In genomic region chr13:98906746-98907502, GRCh38 we compare ENCODE assay signal across 33 cellular contexts.
"Had no signal": no experiment of that assay in that cellular context is flagged by ENCODE, and none has a peak within 500 bp of the region (broad histone marks: within the 10 kb centered on the region; RNA-seq: fewer than 3 reads in every experiment).

No MANE protein-coding gene starts in this region.

- H3K36me3 ChIP-seq: colonic mucosa had no signal

- ATAC-seq: activated CD4-positive, alpha-beta T cell treated with anti-CD3 and anti-CD28 coated beads for 36 hours; activated CD8-positive, alpha-beta memory T cell treated with anti-CD3 and anti-CD28 coated beads, Interleukin-2, amount 10 ng/mL, durations not matched to agents 7 days and 5 days; activated CD8-positive, alpha-beta T cell treated with anti-CD3 and anti-CD28 coated beads, Interleukin-2, amount 10 ng/mL, durations not matched to agents 7 days and 5 days; activated naive CD8-positive, alpha-beta T cell treated with anti-CD3 and anti-CD28 coated beads, Interleukin-2, amount 50 U/mL, for 24 hours; body of pancreas; gastroesophageal sphincter; heart right ventricle; T-helper 17 cell had no signal

- H3K4me1 ChIP-seq: adrenal gland, body of pancreas, colonic mucosa had no signal

- H3K27me3 ChIP-seq: adrenal gland, body of pancreas, colonic mucosa, esophagus squamous epithelium, gastroesophageal sphincter, heart right ventricle had no signal

- H3K27ac Mint-ChIP-seq: activated B cell treated with CpG ODN at 0.5 μM for 24 hours; activated CD4-positive, alpha-beta memory T cell treated with anti-CD3 and anti-CD28 coated beads for 36 hours; activated CD4-positive, alpha-beta T cell treated with anti-CD3 and anti-CD28 coated beads, Interleukin-2, amount 10 ng/mL, durations not matched to agents 24 days and 14 days; activated CD8-positive, alpha-beta memory T cell treated with anti-CD3 and anti-CD28 coated beads, Interleukin-2, amount 10 ng/mL, durations not matched to agents 7 days and 5 days; activated naive CD4-positive, alpha-beta T cell treated with anti-CD3 and anti-CD28 coated beads for 36 hours; activated naive CD8-positive, alpha-beta T cell treated with anti-CD3 and anti-CD28 coated beads, Interleukin-2, amount 50 U/mL, for 24 hours; activated T-helper 2 cell treated with anti-CD3 and anti-CD28 coated beads, Interferon-gamma antibody, Interleukin-2, Interleukin-4, amounts not matched to agents 10 μg/mL and 5 μg/mL and 100 μg/mL, durations not matched to agents 14 hours and 24 hours and 36 hours; T-helper 2 cell treated with Interferon-gamma antibody and Interleukin-4, amounts not matched to agents 5 μg/mL and 100 μg/mL, for 36 hours had no signal

- H3K4me3 ChIP-seq: adrenal gland, body of pancreas, colonic mucosa, esophagus squamous epithelium, gastroesophageal sphincter, heart right ventricle had no signal

- H3K4me3 Mint-ChIP-seq: activated B cell treated with CpG ODN at 0.5 μM for 24 hours; activated CD4-positive, alpha-beta memory T cell treated with anti-CD3 and anti-CD28 coated beads for 36 hours; activated CD4-positive, alpha-beta T cell treated with anti-CD3 and anti-CD28 coated beads for 36 hours; activated CD4-positive, alpha-beta T cell treated with anti-CD3 and anti-CD28 coated beads, Interleukin-2, amount 10 ng/mL, durations not matched to agents 24 days and 14 days; activated CD8-positive, alpha-beta memory T cell treated with anti-CD3 and anti-CD28 coated beads, Interleukin-2, amount 10 ng/mL, durations not matched to agents 7 days and 5 days; activated CD8-positive, alpha-beta T cell treated with anti-CD3 and anti-CD28 coated beads, Interleukin-2, amount 10 ng/mL, durations not matched to agents 7 days and 5 days; activated naive CD4-positive, alpha-beta T cell treated with anti-CD3 and anti-CD28 coated beads for 36 hours; activated naive CD4-positive, alpha-beta T cell treated with anti-CD3 and anti-CD28 coated beads, Interleukin-2, amount 50 U/mL, for 24 hours; activated naive CD8-positive, alpha-beta T cell treated with anti-CD3 and anti-CD28 coated beads for 36 hours; activated naive CD8-positive, alpha-beta T cell treated with anti-CD3 and anti-CD28 coated beads, Interleukin-2, amount 50 U/mL, for 24 hours; activated T-helper 1 cell treated with anti-CD3 and anti-CD28 coated beads, Interleukin-12 subunit alpha, Interleukin-12 subunit beta, Interleukin-2, Interleukin-4 antibody, amounts not matched to agents 30 ng/mL and 10 ng/mL and 1 ng/mL, durations not matched to agents 14 hours and 24 hours and 36 hours; T-helper 17 cell; T-helper 2 cell treated with Interferon-gamma antibody and Interleukin-4, amounts not matched to agents 5 μg/mL and 100 μg/mL, for 36 hours had no signal

- DNase-seq: activated B cell treated with CpG ODN at 0.5 μM for 24 hours; activated CD4-positive, alpha-beta memory T cell treated with anti-CD3 and anti-CD28 coated beads for 36 hours; activated CD4-positive, alpha-beta T cell treated with anti-CD3 and anti-CD28 coated beads for 36 hours; activated CD4-positive, alpha-beta T cell treated with anti-CD3 and anti-CD28 coated beads, Interleukin-2, amount 10 ng/mL, durations not matched to agents 24 days and 14 days; activated CD4-positive, CD25-positive, alpha-beta regulatory T cell treated with anti-CD3 and anti-CD28 coated beads, Interleukin-2, amount 50 U/mL, for 72 hours; activated CD8-positive, alpha-beta memory T cell treated with anti-CD3 and anti-CD28 coated beads, Interleukin-2, amount 10 ng/mL, durations not matched to agents 7 days and 5 days; activated CD8-positive, alpha-beta memory T cell treated with anti-CD3 and anti-CD28 coated beads, Interleukin-2, amount 50 U/mL, for 4 hours; activated CD8-positive, alpha-beta T cell treated with anti-CD3 and anti-CD28 coated beads, Interleukin-2, amount 10 ng/mL, durations not matched to agents 7 days and 5 days; activated effector memory CD4-positive, alpha-beta T cell treated with anti-CD3 and anti-CD28 coated beads, Interleukin-2, amount 50 U/mL, for 16 hours; activated naive CD4-positive, alpha-beta T cell treated with anti-CD3 and anti-CD28 coated beads for 36 hours; activated naive CD8-positive, alpha-beta T cell treated with anti-CD3 and anti-CD28 coated beads for 36 hours; activated naive CD8-positive, alpha-beta T cell treated with anti-CD3 and anti-CD28 coated beads, Interleukin-2, amount 50 U/mL, for 24 hours; activated T-cell treated with anti-CD3 and anti-CD28 coated beads, Interleukin-2, amount 50 U/mL, for 1 hour; activated T-cell treated with anti-CD3 and anti-CD28 coated beads, Interleukin-2, amount 50 U/mL, for 48 hours; adrenal gland; amygdala; aorta; body of pancreas; caudate nucleus; colonic mucosa; effector memory CD4-positive, alpha-beta T cell; erythroblast; esophagus squamous epithelium; foreskin melanocyte; heart right ventricle; T-helper 17 cell; T1000; WERI-Rb-1 had no signal

- H3K9me3 Mint-ChIP-seq: activated B cell treated with CpG ODN at 0.5 μM for 24 hours; activated CD4-positive, alpha-beta memory T cell treated with anti-CD3 and anti-CD28 coated beads for 36 hours; activated naive CD4-positive, alpha-beta T cell treated with anti-CD3 and anti-CD28 coated beads for 36 hours; activated naive CD4-positive, alpha-beta T cell treated with anti-CD3 and anti-CD28 coated beads, Interleukin-2, amount 50 U/mL, for 24 hours; activated naive CD8-positive, alpha-beta T cell treated with anti-CD3 and anti-CD28 coated beads for 36 hours; activated naive CD8-positive, alpha-beta T cell treated with anti-CD3 and anti-CD28 coated beads, Interleukin-2, amount 50 U/mL, for 24 hours; activated T-helper 1 cell treated with anti-CD3 and anti-CD28 coated beads, Interleukin-12 subunit alpha, Interleukin-12 subunit beta, Interleukin-2, Interleukin-4 antibody, amounts not matched to agents 30 ng/mL and 10 ng/mL and 1 ng/mL, durations not matched to agents 14 hours and 24 hours and 36 hours; activated T-helper 2 cell treated with anti-CD3 and anti-CD28 coated beads, Interferon-gamma antibody, Interleukin-2, Interleukin-4, amounts not matched to agents 10 μg/mL and 5 μg/mL and 100 μg/mL, durations not matched to agents 14 hours and 24 hours and 36 hours; T-helper 2 cell treated with Interferon-gamma antibody and Interleukin-4, amounts not matched to agents 5 μg/mL and 100 μg/mL, for 36 hours had no signal

- H3K27ac ChIP-seq: adrenal gland, body of pancreas, colonic mucosa, gastroesophageal sphincter, WERI-Rb-1 had no signal

- H3K9me3 ChIP-seq: adrenal gland, body of pancreas, colonic mucosa, esophagus squamous epithelium, gastroesophageal sphincter, heart right ventricle had no signal

- H3K27me3 Mint-ChIP-seq: activated B cell treated with CpG ODN at 0.5 μM for 24 hours; activated CD4-positive, alpha-beta memory T cell treated with anti-CD3 and anti-CD28 coated beads for 36 hours; activated CD4-positive, alpha-beta T cell treated with anti-CD3 and anti-CD28 coated beads for 36 hours; activated CD4-positive, alpha-beta T cell treated with anti-CD3 and anti-CD28 coated beads, Interleukin-2, amount 10 ng/mL, durations not matched to agents 24 days and 14 days; activated CD8-positive, alpha-beta memory T cell treated with anti-CD3 and anti-CD28 coated beads, Interleukin-2, amount 10 ng/mL, durations not matched to agents 7 days and 5 days; activated naive CD4-positive, alpha-beta T cell treated with anti-CD3 and anti-CD28 coated beads, Interleukin-2, amount 50 U/mL, for 24 hours; activated naive CD8-positive, alpha-beta T cell treated with anti-CD3 and anti-CD28 coated beads for 36 hours; activated naive CD8-positive, alpha-beta T cell treated with anti-CD3 and anti-CD28 coated beads, Interleukin-2, amount 50 U/mL, for 24 hours; T-helper 17 cell had no signal
